20 cellular contexts compared by ENCODE assay signal in genomic region chr6:16343593-16343992, GRCh38.
DNase-seq lines count a peak whose midpoint lies in the region; ATAC-seq and TF ChIP-seq lines count a peak whose summit lies in the region.
"Had no signal": no experiment of that assay in that cellular context is flagged by ENCODE, and none has a peak within 500 bp of the region (broad histone marks: within the 10 kb centered on the region; RNA-seq: fewer than 3 reads in every experiment).

No MANE protein-coding gene starts in this region.

- peaks cover 18% of the 10 kb centered on the region for H3K36me3 Mint-ChIP-seq in HFFc6 (ENCODE audit: low read depth)
- no peaks in the 10 kb centered on the region for H3K36me3 Mint-ChIP-seq in endodermal cell (ENCODE audit: low read depth)
- peaks cover 6 to 22% of the 10 kb centered on the region in 2 donors for H3K36me3 Mint-ChIP-seq in CD14-positive monocyte

- H3K27ac ChIP-seq in endodermal cell (ENCODE audit: low read depth, low read length) = no peak overlapping the region
- H3K27ac ChIP-seq: BLaER1, Peyer's patch had no signal

- peaks cover 2% of the 10 kb centered on the region for H3K27me3 Mint-ChIP-seq in HFFc6 (ENCODE audit: insufficient read depth)
- no peaks in the 10 kb centered on the region for H3K27me3 Mint-ChIP-seq in endodermal cell (ENCODE audit: insufficient read depth)
- H3K27me3 Mint-ChIP-seq in CD14-positive monocyte (ENCODE audit: low read depth in 3 of 3) = peaks cover 0 to 2% (median 0%) of the 10 kb centered on the region in 3 donors

- peak overlapping the region; percentile 66; the same call in 1 of the 2 replicates for H3K4me3 Mint-ChIP-seq in HFFc6
- no peak overlapping the region for H3K4me3 Mint-ChIP-seq in endodermal cell
- no peak overlapping the region for H3K4me3 Mint-ChIP-seq in CD14-positive monocyte
- H3K4me3 Mint-ChIP-seq: CD8-positive, alpha-beta T cell had no signal

- DNase-seq in HFFc6 = no peak
- DNase-seq in SW480 (ENCODE audit: low spot score) = peak; percentile 36
- peak; percentile 31 for DNase-seq in endodermal cell
- peak; percentile 32 for DNase-seq in sciatic nerve (ENCODE audit: low spot score)
- DNase-seq in CD14-positive monocyte (ENCODE audit: low spot score) = no peak
- DNase-seq in T1000 (lab: John Stamatoyannopoulos, UW) = no peak
- DNase-seq: CD8-positive, alpha-beta T cell; DMS79; H7; MG63; NCI-H1048; NCI-H1436; NCI-H2029; NCI-H446; Peyer's patch had no signal

- WGBS in endodermal cell (ENCODE audit: insufficient coverage in 1 of 2, insufficient read length in 1 of 2), 2 experiments = 95 to 97% methylated on average over 7 to 8 of the region's 8 CpGs

- H3K4me3 ChIP-seq in endodermal cell (ENCODE audit: low read length) = no peak overlapping the region
- H3K4me3 ChIP-seq: A549, BLaER1, MG63, Peyer's patch had no signal

- H3K36me3 ChIP-seq in endodermal cell (ENCODE audit: control insufficient read depth, insufficient read depth, low read length) = no peaks in the 10 kb centered on the region
- H3K36me3 ChIP-seq: BLaER1, MG63, Peyer's patch had no signal

- H3K4me1 ChIP-seq in endodermal cell (ENCODE audit: control insufficient read depth, insufficient read depth, low read length) = no peaks in the 10 kb centered on the region
- H3K4me1 ChIP-seq: BLaER1 had no signal

- H3K27me3 ChIP-seq in endodermal cell (ENCODE audit: control insufficient read depth, insufficient read depth, low read length, poor library complexity, severe bottlenecking) = no peaks in the 10 kb centered on the region
- H3K27me3 ChIP-seq: BLaER1, MG63, Peyer's patch had no signal

- H3K9ac ChIP-seq in endodermal cell (ENCODE audit: extremely low read depth, low read length, poor library complexity, severe bottlenecking) = no peak overlapping the region
- H3K9ac ChIP-seq: BLaER1 had no signal

- TF ChIP-seq CTCF in HFFc6 (IDR thresholded peaks at IDR 0.05) (no peak), endodermal cell (conservative IDR thresholded peaks at IDR 0.05) (no peak), CD14-positive monocyte (IDR thresholded peaks at IDR 0.05) (no peak)

- H3K9me3 ChIP-seq in endodermal cell (ENCODE audit: control insufficient read depth, low read length) = peaks cover 8% of the 10 kb centered on the region
- H3K9me3 ChIP-seq: A549, BLaER1, MG63, Peyer's patch had no signal

- intact Hi-C loops in sciatic nerve (cut with DNase I) = no loop called here
- intact Hi-C loops in CD14-positive monocyte (cut with micrococcal nuclease) = no loop called here

- peak overlapping the region; percentile 96 for H3K27ac Mint-ChIP-seq in HFFc6
- no peak overlapping the region for H3K27ac Mint-ChIP-seq in endodermal cell
- H3K27ac Mint-ChIP-seq in CD14-positive monocyte = peak overlapping the region in 3 of 7 donors; percentile 20 to 84 (median 20)
- H3K27ac Mint-ChIP-seq: CD8-positive, alpha-beta T cell had no signal

- ATAC-seq in sciatic nerve (no peak), GM21526 (IDR thresholded peaks at IDR 0.05; ENCODE audit: low FRiP score, unreplicated experiment) (no peak), HG03095 (IDR thresholded peaks at IDR 0.05; ENCODE audit: unreplicated experiment) (no peak)
- ATAC-seq: A549; CD8-positive, alpha-beta T cell; Right ventricle myocardium inferior had no signal

- H3K4me1 Mint-ChIP-seq in HFFc6 (ENCODE audit: low read depth) (peaks cover 72% of the 10 kb centered on the region), endodermal cell (no peaks in the 10 kb centered on the region), CD14-positive monocyte (peaks cover 9% of the 10 kb centered on the region)

- H3K9me3 Mint-ChIP-seq in HFFc6 (peaks cover 3% of the 10 kb centered on the region; the same call in 1 of the 2 replicates), endodermal cell (peaks cover 8% of the 10 kb centered on the region), CD14-positive monocyte (peaks cover 0 to 3% (median 1%) of the 10 kb centered on the region in 7 donors)
- H3K9me3 Mint-ChIP-seq: CD8-positive, alpha-beta T cell had no signal

Comparison
In these comparisons a context has a peak if more than half of its experiments do, and no peak if none do; other contexts are left out.
1. DNase-seq: peak in SW480 (single experiment), endodermal cell (single experiment) and sciatic nerve (single experiment); none in HFFc6 (single experiment), CD14-positive monocyte (single experiment) and T1000 (single experiment).